In genomic region chr3:12977117-12977808, GRCh38 we compare ENCODE assay signal across 16 cellular contexts.
"Had no signal": no experiment of that assay in that cellular context is flagged by ENCODE, and none has a peak within 500 bp of the region (broad histone marks: within the 10 kb centered on the region; RNA-seq: fewer than 3 reads in every experiment).

No MANE protein-coding gene starts in this region.

- H3K36me3 Mint-ChIP-seq: activated naive CD8-positive, alpha-beta T cell had no signal

- DNase-seq: activated CD4-positive, CD25-positive, alpha-beta regulatory T cell treated with anti-CD3 and anti-CD28 coated beads, Interleukin-2, amount 50 U/mL, for 72 hours; activated gamma-delta T cell treated with Interleukin-2 at 50 U/mL for 16 hours; activated T-cell treated with anti-CD3 and anti-CD28 coated beads, Interleukin-2, amount 50 U/mL, for 72 hours; effector CD4-positive, alpha-beta T cell; gastrocnemius medialis; mucosa of descending colon; naive thymus-derived CD4-positive, alpha-beta T cell; pancreas; sigmoid colon; stimulated activated CD4-positive, alpha-beta T cell treated with anti-CD3 and anti-CD28 coated beads, Interleukin-4, amount 100 ng/mL, for 4 hours; upper lobe of right lung had no signal

- H3K27me3 Mint-ChIP-seq: activated naive CD8-positive, alpha-beta T cell; memory B cell; naive thymus-derived CD4-positive, alpha-beta T cell; stimulated activated memory B cell treated with anti-CD40 and anti-IgM and Interleukin-4, amounts not matched to agents 10 μg/mL and 1 μg/mL and 100 μg/mL, for 72 hours had no signal

- H3K4me3 Mint-ChIP-seq: activated naive CD8-positive, alpha-beta T cell; activated T-cell treated with anti-CD3 and anti-CD28 coated beads, Interleukin-2, amount 50 U/mL, for 72 hours; memory B cell; naive thymus-derived CD4-positive, alpha-beta T cell; stimulated activated memory B cell treated with anti-CD40 and anti-IgM and Interleukin-4, amounts not matched to agents 10 μg/mL and 1 μg/mL and 100 μg/mL, for 72 hours; T-helper 2 cell treated with Interferon-gamma antibody and Interleukin-4, amounts not matched to agents 5 μg/mL and 100 μg/mL, for 36 hours had no signal

- H3K4me1 ChIP-seq: pancreas, sigmoid colon, upper lobe of right lung had no signal

- H3K36me3 ChIP-seq: gastrocnemius medialis, pancreas, sigmoid colon, upper lobe of right lung had no signal

- H3K9me3 Mint-ChIP-seq: activated T-cell treated with anti-CD3 and anti-CD28 coated beads, Interleukin-2, amount 50 U/mL, for 72 hours; memory B cell; stimulated activated memory B cell treated with anti-CD40 and anti-IgM and Interleukin-4, amounts not matched to agents 10 μg/mL and 1 μg/mL and 100 μg/mL, for 72 hours; T-helper 2 cell treated with Interferon-gamma antibody and Interleukin-4, amounts not matched to agents 5 μg/mL and 100 μg/mL, for 36 hours had no signal

- FAIRE-seq: pancreas had no signal

- H3K27ac ChIP-seq: gastrocnemius medialis, pancreas, sigmoid colon, upper lobe of right lung had no signal

- ATAC-seq: activated T-cell treated with anti-CD3 and anti-CD28 coated beads, Interleukin-2, amount 50 U/mL, for 72 hours; esophagus mucosa; gastrocnemius medialis; mucosa of descending colon; naive thymus-derived CD4-positive, alpha-beta T cell; pancreas; stimulated activated memory B cell treated with anti-CD40 and anti-IgM and Interleukin-4, amounts not matched to agents 10 μg/mL and 1 μg/mL and 100 μg/mL, for 72 hours; upper lobe of right lung had no signal

- H3K27ac Mint-ChIP-seq: activated naive CD8-positive, alpha-beta T cell; activated T-cell treated with anti-CD3 and anti-CD28 coated beads, Interleukin-2, amount 50 U/mL, for 72 hours; T-helper 2 cell treated with Interferon-gamma antibody and Interleukin-4, amounts not matched to agents 5 μg/mL and 100 μg/mL, for 36 hours had no signal

- H3K4me3 ChIP-seq: gastrocnemius medialis, mucosa of descending colon, pancreas, sigmoid colon, upper lobe of right lung had no signal

- H3K27me3 ChIP-seq: gastrocnemius medialis, pancreas, sigmoid colon, upper lobe of right lung had no signal

- H3K9me3 ChIP-seq: gastrocnemius medialis, mucosa of descending colon, pancreas, sigmoid colon, upper lobe of right lung had no signal
